16 cellular contexts compared by ENCODE assay signal in genomic region chr21:29133796-29134195, GRCh38. TPM values are rescaled to one million over a fixed set of nuclear protein-coding genes. Genes with fewer than 3 reads are reported as not detected.
"Had no signal": no experiment of that assay in that cellular context is flagged by ENCODE, and none has a peak within 500 bp of the region (broad histone marks: within the 10 kb centered on the region; RNA-seq: fewer than 3 reads in every experiment).

No MANE protein-coding gene starts in this region.

- H3K4me3 Mint-ChIP-seq: activated naive CD4-positive, alpha-beta T cell treated with anti-CD3 and anti-CD28 coated beads, Interleukin-2, amount 10 ng/mL, durations not matched to agents 7 days and 5 days; central memory CD8-positive, alpha-beta T cell; dendritic cell treated with granulocyte-macrophage colony-stimulating factor and Interleukin-4, amounts not matched to agents 40 ng/mL and 50 ng/mL, for 4 days; neural crest cell; stimulated activated naive CD8-positive, alpha-beta T cell treated with anti-CD3 and anti-CD28 coated beads, Interleukin-15, amount 100 ng/mL, for 72 hours had no signal

- H3K9me3 Mint-ChIP-seq: activated naive CD4-positive, alpha-beta T cell treated with anti-CD3 and anti-CD28 coated beads, Interleukin-2, amount 10 ng/mL, durations not matched to agents 7 days and 5 days; activated T-helper 2 cell treated with anti-CD3 and anti-CD28 coated beads, Interferon-gamma antibody, Interleukin-2, Interleukin-4, amounts not matched to agents 10 μg/mL and 5 μg/mL and 100 μg/mL, durations not matched to agents 14 hours and 24 hours and 36 hours; central memory CD8-positive, alpha-beta T cell; dendritic cell treated with granulocyte-macrophage colony-stimulating factor and Interleukin-4, amounts not matched to agents 40 ng/mL and 50 ng/mL, for 4 days; stimulated activated naive CD8-positive, alpha-beta T cell treated with anti-CD3 and anti-CD28 coated beads, Interleukin-15, amount 100 ng/mL, for 72 hours had no signal

- H3K27ac ChIP-seq: adrenal gland, body of pancreas, left ventricle myocardium inferior, ovary, testis had no signal

- H3K27ac Mint-ChIP-seq: activated naive CD4-positive, alpha-beta T cell treated with anti-CD3 and anti-CD28 coated beads, Interleukin-2, amount 10 ng/mL, durations not matched to agents 7 days and 5 days; activated T-helper 2 cell treated with anti-CD3 and anti-CD28 coated beads, Interferon-gamma antibody, Interleukin-2, Interleukin-4, amounts not matched to agents 10 μg/mL and 5 μg/mL and 100 μg/mL, durations not matched to agents 14 hours and 24 hours and 36 hours; dendritic cell treated with granulocyte-macrophage colony-stimulating factor and Interleukin-4, amounts not matched to agents 40 ng/mL and 50 ng/mL, for 4 days; stimulated activated naive CD8-positive, alpha-beta T cell treated with anti-CD3 and anti-CD28 coated beads, Interleukin-15, amount 100 ng/mL, for 72 hours had no signal

- H3K36me3 Mint-ChIP-seq: activated naive CD4-positive, alpha-beta T cell treated with anti-CD3 and anti-CD28 coated beads, Interleukin-2, amount 10 ng/mL, durations not matched to agents 7 days and 5 days had no signal

- H3K9me3 ChIP-seq: adrenal gland, ovary, testis had no signal

- H3K27me3 ChIP-seq: adrenal gland, body of pancreas, ovary, testis had no signal

- ATAC-seq: activated CD4-positive, CD25-positive, alpha-beta regulatory T cell treated with anti-CD3 and anti-CD28 coated beads, Interleukin-2, amount 50 U/mL, for 24 hours; body of pancreas; stimulated activated naive CD8-positive, alpha-beta T cell treated with anti-CD3 and anti-CD28 coated beads, Interleukin-15, amount 100 ng/mL, for 72 hours had no signal

- DNase-seq: activated naive CD4-positive, alpha-beta T cell treated with anti-CD3 and anti-CD28 coated beads, Interleukin-2, amount 10 ng/mL, durations not matched to agents 7 days and 5 days; adrenal gland; body of pancreas; glutamatergic neuron; islet precursor cell; left ventricle myocardium inferior; ovary; stimulated activated CD4-positive, alpha-beta T cell treated with anti-CD3 and anti-CD28 coated beads, Interleukin-15, amount 100 ng/mL, for 24 hours; stimulated activated CD4-positive, alpha-beta T cell treated with anti-CD3 and anti-CD28 coated beads, Interleukin-4, amount 100 ng/mL, for 24 hours; stimulated activated naive CD8-positive, alpha-beta T cell treated with anti-CD3 and anti-CD28 coated beads, Interleukin-15, amount 100 ng/mL, for 72 hours; testis had no signal

- H3K4me3 ChIP-seq: adrenal gland, body of pancreas, left ventricle myocardium inferior, ovary, testis had no signal

- H3K4me1 ChIP-seq: adrenal gland, body of pancreas, testis had no signal

- H3K4me1 Mint-ChIP-seq: activated naive CD4-positive, alpha-beta T cell treated with anti-CD3 and anti-CD28 coated beads, Interleukin-2, amount 10 ng/mL, durations not matched to agents 7 days and 5 days; central memory CD8-positive, alpha-beta T cell; neural crest cell; stimulated activated naive CD8-positive, alpha-beta T cell treated with anti-CD3 and anti-CD28 coated beads, Interleukin-15, amount 100 ng/mL, for 72 hours had no signal

- H3K27me3 Mint-ChIP-seq: activated naive CD4-positive, alpha-beta T cell treated with anti-CD3 and anti-CD28 coated beads, Interleukin-2, amount 10 ng/mL, durations not matched to agents 7 days and 5 days; central memory CD8-positive, alpha-beta T cell; dendritic cell treated with granulocyte-macrophage colony-stimulating factor and Interleukin-4, amounts not matched to agents 40 ng/mL and 50 ng/mL, for 4 days; stimulated activated naive CD8-positive, alpha-beta T cell treated with anti-CD3 and anti-CD28 coated beads, Interleukin-15, amount 100 ng/mL, for 72 hours had no signal

RNA-seq across cellular contexts. Expression of gene MAP3K7CL, which starts 3.4 kb away (rescaled TPM):
- total RNA-seq: neural crest cell had no signal
